ENCODE assay signal across 20 cellular contexts in genomic region chr1:9733160-9733789, GRCh38.
A peak's percentile ranks its signal among the peaks of the same experiment; 100 is the strongest.
DNase-seq lines count a peak whose midpoint lies in the region; ATAC-seq and TF ChIP-seq lines count a peak whose summit lies in the region.
"Had no signal": no experiment of that assay in that cellular context is flagged by ENCODE, and none has a peak within 500 bp of the region (broad histone marks: within the 10 kb centered on the region; RNA-seq: fewer than 3 reads in every experiment).

No MANE protein-coding gene starts in this region.

- H3K9me3 Mint-ChIP-seq in activated naive CD8-positive, alpha-beta T cell treated with anti-CD3 and anti-CD28 coated beads for 36 hours: no peaks in the 10 kb centered on the region
- H3K9me3 Mint-ChIP-seq in Calu3 (ENCODE audit: low read depth, unreplicated experiment) (no peaks in the 10 kb centered on the region), endothelial cell (ENCODE audit: unreplicated experiment) (no peaks in the 10 kb centered on the region)
- H3K9me3 Mint-ChIP-seq: activated T-cell treated with anti-CD3 and anti-CD28 coated beads, Interleukin-2, amount 50 U/mL, for 4 hours had no signal

- no peaks in the 10 kb centered on the region for H3K79me2 ChIP-seq in osteoblast (ENCODE audit: insufficient read depth, low read length)

- CTCF ChIA-PET in Calu3 (lab: Charles Lee): no interaction called here

- H3K23ac ChIP-seq in mesenchymal stem cell (ENCODE audit: low read length in 2 of 2): no peak overlapping the region

- ATAC-seq in left ventricle myocardium superior: no peak
- ATAC-seq: activated CD4-positive, CD25-positive, alpha-beta regulatory T cell treated with anti-CD3 and anti-CD28 coated beads, Interleukin-2, amount 50 U/mL, for 24 hours; activated T-cell treated with anti-CD3 and anti-CD28 coated beads, Interleukin-2, amount 50 U/mL, for 4 hours had no signal

- intact Hi-C loops in left ventricle myocardium superior (cut with micrococcal nuclease) (no loop called here), left ventricle myocardium inferior (cut with micrococcal nuclease) (no loop called here), Calu3 (cut with micrococcal nuclease; ENCODE audit: unreplicated experiment) (no loop called here)

- peaks cover 33% of the 10 kb centered on the region for H3K79me1 ChIP-seq in mesenchymal stem cell (replicated peaks; ENCODE audit: low read length, poor library complexity, severe bottlenecking)

- H2BK15ac ChIP-seq in mesenchymal stem cell (ENCODE audit: low read depth, poor library complexity, severe bottlenecking): no peak overlapping the region

- H4K20me1 ChIP-seq in osteoblast (ENCODE audit: insufficient read depth, low read length): no peaks in the 10 kb centered on the region

- H2BK12ac ChIP-seq in mesenchymal stem cell (ENCODE audit: low read length in 2 of 2): no peak overlapping the region

- H3K4me2 ChIP-seq in osteoblast (ENCODE audit: insufficient read depth, low read length) (no peak overlapping the region), mesenchymal stem cell (ENCODE audit: low read length, poor library complexity, severe bottlenecking) (no peak overlapping the region)

- 97% methylated on average over 14 of the region's 14 CpGs for WGBS in mesenchymal stem cell

- no peak for TF ChIP-seq CTCF in left ventricle myocardium inferior (IDR thresholded peaks at IDR 0.05; ENCODE audit: borderline replicate concordance)
- TF ChIP-seq CTCF in GM13976 (IDR thresholded peaks at IDR 0.05; ENCODE audit: borderline replicate concordance, control extremely low read depth, extremely low read depth, insufficient read depth, missing control alignments): no peak
- no peak for TF ChIP-seq CTCF in osteoblast (IDR thresholded peaks at IDR 0.05; ENCODE audit: extremely low read depth, low read depth, low read length)
- TF ChIP-seq CTCF in Calu3 (IDR thresholded peaks at IDR 0.05; ENCODE audit: unreplicated experiment): no peak
- no peak for TF ChIP-seq CTCF in endothelial cell (IDR thresholded peaks at IDR 0.05; ENCODE audit: unreplicated experiment)

- no peak overlapping the region for H3K27ac ChIP-seq in left ventricle myocardium inferior (replicated peaks)
- H3K27ac ChIP-seq in osteoblast (ENCODE audit: low read depth, low read length): no peak overlapping the region
- H3K27ac ChIP-seq in mesenchymal stem cell (ENCODE audit: low read length, poor library complexity, severe bottlenecking): no peak overlapping the region
- H3K27ac ChIP-seq: prostate gland, SJCRH30, thoracic aorta had no signal

- H2BK5ac ChIP-seq in mesenchymal stem cell (ENCODE audit: low read depth, low read length, poor library complexity, severe bottlenecking): no peak overlapping the region

- peaks cover 51% of the 10 kb centered on the region for H3K36me3 Mint-ChIP-seq in activated naive CD8-positive, alpha-beta T cell treated with anti-CD3 and anti-CD28 coated beads for 36 hours
- H3K36me3 Mint-ChIP-seq in Calu3 (ENCODE audit: insufficient read depth, unreplicated experiment): peaks cover 28% of the 10 kb centered on the region
- H3K36me3 Mint-ChIP-seq in endothelial cell (ENCODE audit: low read depth, unreplicated experiment): peaks cover 61% of the 10 kb centered on the region

- H2AK5ac ChIP-seq in mesenchymal stem cell (ENCODE audit: low read length, severe bottlenecking): no peak overlapping the region

- H3K9me3 ChIP-seq in left ventricle myocardium inferior (replicated peaks) (no peaks in the 10 kb centered on the region), osteoblast (ENCODE audit: low read depth, low read length) (no peaks in the 10 kb centered on the region), mesenchymal stem cell (ENCODE audit: control insufficient read depth, low read length) (no peaks in the 10 kb centered on the region)
- H3K9me3 ChIP-seq: prostate gland, SJCRH30, thoracic aorta had no signal

- H3K4me3 Mint-ChIP-seq in activated naive CD8-positive, alpha-beta T cell treated with anti-CD3 and anti-CD28 coated beads for 36 hours: no peak overlapping the region
- H3K4me3 Mint-ChIP-seq in Calu3 (ENCODE audit: low read depth, unreplicated experiment) (no peak overlapping the region), endothelial cell (ENCODE audit: unreplicated experiment) (no peak overlapping the region)
- H3K4me3 Mint-ChIP-seq: activated T-cell treated with anti-CD3 and anti-CD28 coated beads, Interleukin-2, amount 50 U/mL, for 4 hours; nephron progenitor cell had no signal

- no peak overlapping the region for H2BK120ac ChIP-seq in mesenchymal stem cell (ENCODE audit: low read depth, low read length)

- H3K14ac ChIP-seq in mesenchymal stem cell (ENCODE audit: low read length in 2 of 2): no peak overlapping the region

- peaks cover 7% of the 10 kb centered on the region for H3K27me3 Mint-ChIP-seq in activated naive CD8-positive, alpha-beta T cell treated with anti-CD3 and anti-CD28 coated beads for 36 hours
- H3K27me3 Mint-ChIP-seq in Calu3 (ENCODE audit: unreplicated experiment): no peaks in the 10 kb centered on the region
- peaks cover 10% of the 10 kb centered on the region for H3K27me3 Mint-ChIP-seq in endothelial cell (ENCODE audit: unreplicated experiment)

- H3K27me3 ChIP-seq in left ventricle myocardium inferior (ENCODE audit: low read depth) (no peaks in the 10 kb centered on the region), osteoblast (ENCODE audit: insufficient read depth, low read length) (no peaks in the 10 kb centered on the region), mesenchymal stem cell (ENCODE audit: control insufficient read depth in 1 of 2, insufficient read depth in 1 of 2, low read length in 2 of 2) (no peaks in the 10 kb centered on the region)
- H3K27me3 ChIP-seq: SJCRH30 had no signal

- no peak overlapping the region for H4K8ac ChIP-seq in mesenchymal stem cell (ENCODE audit: low read length)

- no TSS peak for BruUV-seq in Calu3 (replicated peaks; lab: Mats Ljungman, UMichigan)

- peaks cover 100% of the 10 kb centered on the region for H3K36me3 ChIP-seq in left ventricle myocardium inferior
- peaks cover 61% of the 10 kb centered on the region for H3K36me3 ChIP-seq in osteoblast (ENCODE audit: insufficient read depth, low read length)
- peaks cover 80 to 90% of the 10 kb centered on the region in 2 experiments for H3K36me3 ChIP-seq in mesenchymal stem cell (ENCODE audit: control insufficient read depth in 1 of 2, insufficient read depth in 2 of 2, low read depth in 1 of 2, low read length in 2 of 2)

- H4K91ac ChIP-seq in mesenchymal stem cell (ENCODE audit: low read length): no peak overlapping the region

- H2AFZ ChIP-seq in osteoblast (ENCODE audit: low read length) (no peak overlapping the region), mesenchymal stem cell (ENCODE audit: low read depth, low read length) (no peak overlapping the region)

- peak overlapping the region; percentile 25 for H3K27ac Mint-ChIP-seq in activated naive CD8-positive, alpha-beta T cell treated with anti-CD3 and anti-CD28 coated beads for 36 hours
- H3K27ac Mint-ChIP-seq in Calu3 (ENCODE audit: unreplicated experiment) (no peak overlapping the region), endothelial cell (ENCODE audit: unreplicated experiment) (no peak overlapping the region)
- H3K27ac Mint-ChIP-seq: nephron progenitor cell had no signal

- DNase-seq in left ventricle myocardium superior: peak; percentile 6
- DNase-seq in left ventricle myocardium inferior: no peak
- DNase-seq in GM13976 (ENCODE audit: low spot score): peak; percentile 22
- DNase-seq in activated naive CD8-positive, alpha-beta T cell treated with anti-CD3 and anti-CD28 coated beads for 36 hours: no peak
- peak; percentile 77 for DNase-seq in osteoblast (ENCODE audit: insufficient read length, low spot score, missing footprints)
- no peak for DNase-seq in mesenchymal stem cell
- no peak for DNase-seq in Calu3
- DNase-seq in endothelial cell (ENCODE audit: low spot score): no peak
- DNase-seq: activated T-cell treated with anti-CD3 and anti-CD28 coated beads, Interleukin-2, amount 50 U/mL, for 4 hours; amygdala; NCI-H1417 treated with DMSO at 0.1 percent for 48 hours; nephron progenitor cell; OCI-M1; SJCRH30; small intestine; stimulated activated CD4-positive, alpha-beta T cell treated with anti-CD3 and anti-CD28 coated beads, Interleukin-4, amount 100 ng/mL, for 4 hours; T-helper 9 cell had no signal

- H3K4me3 ChIP-seq in left ventricle myocardium inferior: no peak overlapping the region
- no peak overlapping the region for H3K4me3 ChIP-seq in osteoblast (ENCODE audit: insufficient read depth, low read length)
- H3K4me3 ChIP-seq in mesenchymal stem cell (ENCODE audit: insufficient read depth in 1 of 2, low read depth in 1 of 2, low read length in 2 of 2): no peak overlapping the region
- H3K4me3 ChIP-seq: prostate gland, SJCRH30, thoracic aorta had no signal

- H3K4me1 Mint-ChIP-seq in activated naive CD8-positive, alpha-beta T cell treated with anti-CD3 and anti-CD28 coated beads for 36 hours: peaks cover 44% of the 10 kb centered on the region
- no peaks in the 10 kb centered on the region for H3K4me1 Mint-ChIP-seq in Calu3 (ENCODE audit: low read depth, unreplicated experiment)
- peaks cover 6% of the 10 kb centered on the region for H3K4me1 Mint-ChIP-seq in endothelial cell (ENCODE audit: unreplicated experiment)
- H3K4me1 Mint-ChIP-seq: nephron progenitor cell had no signal

- H3K9ac ChIP-seq in mesenchymal stem cell (ENCODE audit: low read length): no peak overlapping the region

- H3K18ac ChIP-seq in mesenchymal stem cell (ENCODE audit: low read depth in 1 of 2, low read length in 2 of 2): no peak overlapping the region

- no peak overlapping the region for H3K4ac ChIP-seq in mesenchymal stem cell (ENCODE audit: low read depth in 1 of 2, low read length in 2 of 2)

- H3K4me1 ChIP-seq in left ventricle myocardium inferior (no peaks in the 10 kb centered on the region), osteoblast (ENCODE audit: insufficient read depth, low read length) (no peaks in the 10 kb centered on the region), mesenchymal stem cell (ENCODE audit: control insufficient read depth, insufficient read depth, low read depth, low read length) (peaks cover 24% of the 10 kb centered on the region)
- H3K4me1 ChIP-seq: prostate gland, SJCRH30 had no signal

- in situ Hi-C loops in GM13976 (cut with MboI; ENCODE audit: low sequenced_read_pairs, unreplicated experiment): no loop called here

Comparison
In these comparisons a context has a peak if more than half of its experiments do, and no peak if none do; other contexts are left out.
1. DNase-seq: peak in left ventricle myocardium superior (single experiment), GM13976 (single experiment) and osteoblast (single experiment); none in left ventricle myocardium inferior (single experiment), activated naive CD8-positive, alpha-beta T cell treated with anti-CD3 and anti-CD28 coated beads for 36 hours (single experiment), mesenchymal stem cell (single experiment), Calu3 (single experiment) and endothelial cell (single experiment).